8 cellular contexts compared by ENCODE assay signal in the genomic region with DNA sequence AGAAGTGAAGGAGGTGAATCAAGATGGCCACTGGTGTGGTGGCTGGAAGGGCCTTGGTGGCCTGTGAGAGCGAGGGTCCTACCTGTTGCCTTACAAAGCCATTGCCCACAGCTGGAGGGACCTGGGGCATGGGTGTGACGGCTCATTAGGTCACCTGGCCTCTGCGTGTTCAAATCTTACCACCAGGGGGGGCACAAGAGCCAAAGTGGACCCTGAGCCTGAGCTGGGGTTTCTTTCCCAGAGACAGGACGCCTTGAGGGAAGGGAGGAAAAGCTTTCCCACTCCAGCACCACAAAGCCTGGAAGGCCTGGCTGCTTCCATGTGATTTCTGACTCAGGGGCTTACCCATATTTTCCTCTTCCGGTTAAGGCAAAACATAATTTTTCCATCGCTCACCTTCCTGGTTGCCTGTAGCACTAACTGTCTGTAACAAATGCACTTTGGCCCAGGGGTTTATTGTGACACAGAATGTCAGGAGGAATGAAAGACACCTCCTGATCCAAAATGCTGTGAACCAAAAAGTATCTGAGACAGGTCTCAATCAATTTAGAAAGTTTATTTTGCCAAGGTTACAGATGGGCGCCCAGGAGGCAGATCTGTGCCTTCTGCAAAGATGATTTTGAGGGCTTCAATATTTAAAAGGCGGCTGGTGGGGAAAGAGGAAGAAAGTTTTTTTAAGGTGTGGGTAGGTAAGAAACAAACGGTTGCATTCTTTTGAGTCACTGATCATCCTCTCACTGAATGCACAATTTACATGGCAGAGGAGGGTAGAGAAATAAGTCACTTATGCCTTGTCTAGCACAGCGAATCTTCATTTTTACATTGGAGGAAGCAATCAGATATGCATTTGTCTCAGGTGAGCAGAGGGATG. TPM values are rescaled to one million over a fixed set of nuclear protein-coding genes. Genes with fewer than 3 reads are reported as not detected.
DNase-seq lines count a peak whose midpoint lies in the region; ATAC-seq and TF ChIP-seq lines count a peak whose summit lies in the region.

No MANE protein-coding gene starts in this region.

- WGBS in GM23248 (ENCODE audit: low coverage in 1 of 2, low lambda C conversion rate in 2 of 2, missing lambda C conversion rate in 2 of 2), 2 experiments = 32 to 35% methylated on average over 10 of the region's 10 CpGs

- intact Hi-C loops in lower lobe of right lung (cut with DNase I) = no loop called here

- H3K9ac ChIP-seq in BLaER1 treated with 17β-estradiol and CSF1 and Interleukin-3, amounts not matched to agents 10 nM and 100 nM = peak overlapping the region in 2 of 11 experiments; percentile 12 to 52; a peak in 2 of 22 replicates
- peak overlapping the region; percentile 11; the same call in 1 of the 2 replicates for H3K9ac ChIP-seq in GM23248

- no peaks in the 10 kb centered on the region for H3K79me2 ChIP-seq in GM23248 (ENCODE audit: insufficient read depth)

- peak; percentile 92 for DNase-seq in GM23248
- peak; percentile 9 for DNase-seq in NCI-H2227 treated with DMSO at 0.1 percent for 48 hours (lab: John Stamatoyannopoulos, UW)
- DNase-seq in activated CD4-positive, alpha-beta T cell treated with anti-CD3 and anti-CD28 coated beads, Interleukin-2, amount 10 ng/mL, durations not matched to agents 7 days and 5 days = peak; percentile 78
- peak; percentile 98 for DNase-seq in dermis blood vessel endothelial cell
- DNase-seq in lower lobe of right lung = peak; percentile 83
- DNase-seq in stimulated activated CD4-positive, alpha-beta T cell treated with anti-CD3 and anti-CD28 coated beads, TNF-alpha, amount 100 ng/mL, for 1 hour (ENCODE audit: low read depth in 3 of 3, low spot score in 1 of 3) = peak; percentile 20 to 68 (median 53)

- H3K9me2 ChIP-seq in GM23248 (ENCODE audit: insufficient read depth) = no peaks in the 10 kb centered on the region

- peaks cover 13% of the 10 kb centered on the region for H3K4me1 Mint-ChIP-seq in activated CD4-positive, alpha-beta T cell treated with anti-CD3 and anti-CD28 coated beads, Interleukin-2, amount 10 ng/mL, durations not matched to agents 7 days and 5 days

- peaks cover 68 to 79% (median 74%) of the 10 kb centered on the region in 10 experiments for H3K4me1 ChIP-seq in BLaER1 treated with 17β-estradiol and CSF1 and Interleukin-3, amounts not matched to agents 10 nM and 100 nM
- H3K4me1 ChIP-seq in GM23248 (ENCODE audit: insufficient read depth) = peaks cover 3% of the 10 kb centered on the region; the same call in 1 of the 2 replicates
- peaks cover 49% of the 10 kb centered on the region for H3K4me1 ChIP-seq in lower lobe of right lung

- no peak overlapping the region for H3K4me3 Mint-ChIP-seq in activated CD4-positive, alpha-beta T cell treated with anti-CD3 and anti-CD28 coated beads, Interleukin-2, amount 10 ng/mL, durations not matched to agents 7 days and 5 days

- in situ Hi-C loops in GM23248 (cut with MboI) = loop anchor here (5.0 kb wide), 1 partner anchor 81 kb away; no protein-coding TSS in a partner anchor

- H3K27ac Mint-ChIP-seq in activated CD4-positive, alpha-beta T cell treated with anti-CD3 and anti-CD28 coated beads, Interleukin-2, amount 10 ng/mL, durations not matched to agents 7 days and 5 days = no peak overlapping the region

- H3K4me2 ChIP-seq in BLaER1 treated with 17β-estradiol and CSF1 and Interleukin-3, amounts not matched to agents 10 nM and 100 nM = peak overlapping the region; percentile 43 to 97 (median 91)
- H3K4me2 ChIP-seq in GM23248 (ENCODE audit: unreplicated experiment) = peak overlapping the region; percentile 15

- H2AFZ ChIP-seq in GM23248 = no peak overlapping the region

- no peaks in the 10 kb centered on the region for H3K36me3 ChIP-seq in BLaER1 treated with 17β-estradiol and CSF1 and Interleukin-3, amounts not matched to agents 10 nM and 100 nM
- H3K36me3 ChIP-seq in GM23248 (ENCODE audit: low read depth) = no peaks in the 10 kb centered on the region
- H3K36me3 ChIP-seq in lower lobe of right lung = no peaks in the 10 kb centered on the region

- TF ChIP-seq CTCF in lower lobe of right lung (IDR thresholded peaks at IDR 0.05) = peak; percentile 94

- ATAC-seq in lower lobe of right lung (peak; percentile 71 to 78), GM21737 (IDR thresholded peaks at IDR 0.05; ENCODE audit: unreplicated experiment) (no peak)

- CTCF ChIA-PET in activated CD4-positive, alpha-beta T cell treated with anti-CD3 and anti-CD28 coated beads, Interleukin-2, amount 10 ng/mL, durations not matched to agents 7 days and 5 days (lab: Charles Lee) = interaction anchor here (0.6 to 4.9 kb wide), 27 partner anchors 9 to 945 kb away, joined by 3 to 27 read pairs (median 4); no protein-coding TSS in a partner anchor

- H4K20me1 ChIP-seq in BLaER1 treated with 17β-estradiol and CSF1 and Interleukin-3, amounts not matched to agents 10 nM and 100 nM = peaks cover 0 to 6% (median 0%) of the 10 kb centered on the region in 11 experiments; a peak in 6 of 22 replicates
- H4K20me1 ChIP-seq in GM23248 (ENCODE audit: insufficient read depth) = no peaks in the 10 kb centered on the region

- no peak overlapping the region for H3K4me3 ChIP-seq in BLaER1 treated with 17β-estradiol and CSF1 and Interleukin-3, amounts not matched to agents 10 nM and 100 nM
- no peak overlapping the region for H3K4me3 ChIP-seq in GM23248
- no peak overlapping the region for H3K4me3 ChIP-seq in lower lobe of right lung

- H3K36me3 Mint-ChIP-seq in activated CD4-positive, alpha-beta T cell treated with anti-CD3 and anti-CD28 coated beads, Interleukin-2, amount 10 ng/mL, durations not matched to agents 7 days and 5 days (ENCODE audit: low read depth) = no peaks in the 10 kb centered on the region

- POLR2A ChIA-PET in activated CD4-positive, alpha-beta T cell treated with anti-CD3 and anti-CD28 coated beads, Interleukin-2, amount 10 ng/mL, durations not matched to agents 7 days and 5 days (lab: Charles Lee) = interaction anchor here (0.9 kb wide), 1 partner anchor 83 kb away, joined by 3 read pairs; no protein-coding TSS in a partner anchor

- peaks cover 0 to 7% (median 3%) of the 10 kb centered on the region in 11 experiments; a peak in 15 of 22 replicates for H3K9me3 ChIP-seq in BLaER1 treated with 17β-estradiol and CSF1 and Interleukin-3, amounts not matched to agents 10 nM and 100 nM (replicated peaks in 1 of 11)
- H3K9me3 ChIP-seq in GM23248 (ENCODE audit: low read depth) (no peaks in the 10 kb centered on the region), lower lobe of right lung (no peaks in the 10 kb centered on the region)

- H3F3A ChIP-seq in GM23248 (ENCODE audit: insufficient read depth) = no peaks in the 10 kb centered on the region; the same call in 1 of the 2 replicates

- peaks cover 32% of the 10 kb centered on the region for H3K27me3 Mint-ChIP-seq in activated CD4-positive, alpha-beta T cell treated with anti-CD3 and anti-CD28 coated beads, Interleukin-2, amount 10 ng/mL, durations not matched to agents 7 days and 5 days

- no peaks in the 10 kb centered on the region for H3K9me3 Mint-ChIP-seq in activated CD4-positive, alpha-beta T cell treated with anti-CD3 and anti-CD28 coated beads, Interleukin-2, amount 10 ng/mL, durations not matched to agents 7 days and 5 days

- no peaks in the 10 kb centered on the region for H3K27me3 ChIP-seq in BLaER1 treated with 17β-estradiol and CSF1 and Interleukin-3, amounts not matched to agents 10 nM and 100 nM
- no peaks in the 10 kb centered on the region for H3K27me3 ChIP-seq in GM23248 (replicated peaks; ENCODE audit: insufficient read depth)
- H3K27me3 ChIP-seq in lower lobe of right lung (ENCODE audit: low read depth) = no peaks in the 10 kb centered on the region

- peak overlapping the region in 6 of 11 experiments; percentile 19 to 80 (median 46); a peak in 7 of 22 replicates for H3K27ac ChIP-seq in BLaER1 treated with 17β-estradiol and CSF1 and Interleukin-3, amounts not matched to agents 10 nM and 100 nM
- H3K27ac ChIP-seq in GM23248 (peak overlapping the region; percentile 27), lower lobe of right lung (peak overlapping the region; percentile 27)

RNA-seq across cellular contexts. Expression of gene CD9, which starts 4.3 kb away (rescaled TPM):
- total RNA-seq in GM23248 (2014; rRNA removed; shearing (Covaris generic)) = 24.7 and 28.6 TPM in 2 replicates
- 45.1 and 46.9 TPM in 2 replicates for polyA plus RNA-seq in GM23248 (2016; fragmentation: Nextera tagmentation; extraction: Ambion mirVana)
- total RNA-seq in activated CD4-positive, alpha-beta T cell treated with anti-CD3 and anti-CD28 coated beads, Interleukin-2, amount 10 ng/mL, durations not matched to agents 7 days and 5 days = 1 to 10 TPM; 5.4 to 5.7 TPM
- 517 and 1,153 TPM in 2 replicates for total RNA-seq in dermis blood vessel endothelial cell
- 437 TPM for total RNA-seq in lower lobe of right lung

Comparison
In these comparisons a context has a peak if more than half of its experiments do, and no peak if none do; other contexts are left out.
1. DNase-seq: peak in every context shown above with its lines; median percentile 98 in dermis blood vessel endothelial cell; 92 in GM23248; 83 in lower lobe of right lung; 78 in activated CD4-positive, alpha-beta T cell treated with anti-CD3 and anti-CD28 coated beads, Interleukin-2, amount 10 ng/mL, durations not matched to agents 7 days and 5 days; 53 in stimulated activated CD4-positive, alpha-beta T cell treated with anti-CD3 and anti-CD28 coated beads, TNF-alpha, amount 100 ng/mL, for 1 hour; 9 in NCI-H2227 treated with DMSO at 0.1 percent for 48 hours.
2. RNA of gene CD9, which starts 4.3 kb away (total RNA-seq): 517 to 1,153 TPM in dermis blood vessel endothelial cell and 437 TPM in lower lobe of right lung (single experiment); 24.7 to 28.6 TPM in GM23248 and 5.4 to 5.7 TPM in activated CD4-positive, alpha-beta T cell treated with anti-CD3 and anti-CD28 coated beads, Interleukin-2, amount 10 ng/mL, durations not matched to agents 7 days and 5 days; every median in the first group is over 10 times any median in the second.
3. Peak in every context shown above with its lines, with median percentiles within 50 percentile points of each other: H3K27ac ChIP-seq.